ENCODE assay signal across 8 cellular contexts in the genomic region with DNA sequence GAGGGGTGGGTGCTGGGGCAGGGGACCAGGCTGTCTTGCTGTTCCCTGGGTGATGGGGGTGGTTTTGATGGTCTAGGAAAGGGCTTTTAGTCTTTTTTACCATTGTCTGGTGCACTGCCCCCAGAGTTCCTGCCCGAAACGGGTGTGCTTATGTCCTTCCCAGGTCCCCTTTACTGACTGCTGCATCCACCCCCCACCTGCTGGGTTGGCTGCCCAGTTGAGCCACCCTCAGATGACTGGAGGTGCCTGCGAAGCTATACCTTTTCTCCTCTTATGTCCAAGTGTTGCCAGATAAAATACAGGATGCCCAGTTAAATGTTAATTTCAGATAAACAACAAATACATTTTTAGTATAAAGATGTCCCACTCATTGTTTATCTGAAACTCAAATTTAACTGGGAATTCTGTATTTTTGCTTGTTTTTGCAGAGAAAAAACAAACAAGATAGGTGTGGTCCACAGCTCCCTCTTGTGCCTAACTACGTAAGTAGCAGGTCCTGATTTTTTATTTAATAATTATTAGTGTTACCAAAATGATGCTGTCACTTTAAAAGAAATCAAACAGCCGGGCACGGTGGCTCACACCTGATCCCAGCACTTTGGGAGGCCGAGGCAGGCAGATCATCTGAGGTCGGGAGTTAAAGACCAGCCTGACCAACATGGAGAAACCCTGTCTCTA. TPM values are rescaled to one million over a fixed set of nuclear protein-coding genes. Genes with fewer than 3 reads are reported as not detected.
DNase-seq lines count a peak whose midpoint lies in the region; ATAC-seq and TF ChIP-seq lines count a peak whose summit lies in the region.

No MANE protein-coding gene starts in this region.

- H3K4ac ChIP-seq in mesenchymal stem cell (ENCODE audit: low read depth in 1 of 2, low read length in 2 of 2) = no peak overlapping the region

- H2BK120ac ChIP-seq in mesenchymal stem cell (ENCODE audit: low read depth, low read length) = no peak overlapping the region

- H4K91ac ChIP-seq in mesenchymal stem cell (ENCODE audit: low read length) = no peak overlapping the region

- H3K14ac ChIP-seq in mesenchymal stem cell (ENCODE audit: low read length in 2 of 2) = no peak overlapping the region

- H2BK5ac ChIP-seq in mesenchymal stem cell (ENCODE audit: low read depth, low read length, poor library complexity, severe bottlenecking) = no peak overlapping the region

- intact Hi-C loops in MCF 10A (cut with micrococcal nuclease) = loop anchor here (1.0 to 10.0 kb wide), 4 partner anchors 63 to 345 kb away; a partner anchor contains a TSS

- H2BK15ac ChIP-seq in mesenchymal stem cell (ENCODE audit: low read depth, poor library complexity, severe bottlenecking) = no peak overlapping the region

- ATAC-seq in HG02763 (IDR thresholded peaks at IDR 0.05; ENCODE audit: unreplicated experiment) (no peak), GM18907 (IDR thresholded peaks at IDR 0.05; ENCODE audit: unreplicated experiment) (no peak), GM19395 (IDR thresholded peaks at IDR 0.05; ENCODE audit: unreplicated experiment) (no peak)

- H3K36me3 ChIP-seq in mesenchymal stem cell (ENCODE audit: control insufficient read depth in 1 of 2, insufficient read depth in 2 of 2, low read depth in 1 of 2, low read length in 2 of 2) = no peaks in the 10 kb centered on the region

- H3K27me3 ChIP-seq in mesenchymal stem cell (ENCODE audit: control insufficient read depth in 1 of 2, insufficient read depth in 1 of 2, low read length in 2 of 2) = peaks cover 27 to 46% of the 10 kb centered on the region in 2 experiments

- H3K27ac ChIP-seq in mesenchymal stem cell (ENCODE audit: low read length, poor library complexity, severe bottlenecking) = no peak overlapping the region

- POLR2A ChIA-PET in MCF 10A (lab: Yijun Ruan, JAX) = interaction anchor here (0.9 to 5.5 kb wide), 6 partner anchors 34 to 113 kb away, joined by 3 to 71 read pairs (median 7); a partner anchor contains a TSS

- peak; percentile 43 for TF ChIP-seq CTCF in HFF-Myc (IDR thresholded peaks at IDR 0.05; ENCODE audit: low read depth, low read length, missing control alignments)
- TF ChIP-seq CTCF in MCF 10A (IDR thresholded peaks at IDR 0.05; ENCODE audit: unreplicated experiment) = peak; percentile 54

- H3K23ac ChIP-seq in mesenchymal stem cell (ENCODE audit: low read length in 2 of 2) = peak overlapping the region in 1 of 2 experiments; percentile 9

- peaks cover 11% of the 10 kb centered on the region for H3K27me3 Mint-ChIP-seq in MCF 10A (ENCODE audit: insufficient read depth, unreplicated experiment)

- no peak overlapping the region for H3K18ac ChIP-seq in mesenchymal stem cell (ENCODE audit: low read depth in 1 of 2, low read length in 2 of 2)

- H4K8ac ChIP-seq in mesenchymal stem cell (ENCODE audit: low read length) = no peak overlapping the region

- H2BK12ac ChIP-seq in mesenchymal stem cell (ENCODE audit: low read length in 2 of 2) = no peak overlapping the region

- H2AFZ ChIP-seq in mesenchymal stem cell (ENCODE audit: low read depth, low read length) = no peak overlapping the region

- no TSS peak for BruUV-seq in MCF 10A (replicated peaks; lab: Mats Ljungman, UMichigan)

- no peak overlapping the region for H3K4me3 ChIP-seq in HFF-Myc (replicated peaks; ENCODE audit: low read depth, low read length)
- H3K4me3 ChIP-seq in mesenchymal stem cell (ENCODE audit: insufficient read depth in 1 of 2, low read depth in 1 of 2, low read length in 2 of 2) = no peak overlapping the region

- H2AK5ac ChIP-seq in mesenchymal stem cell (ENCODE audit: low read length, severe bottlenecking) = no peak overlapping the region

- WGBS in mesenchymal stem cell = 15% methylated on average over 7 of the region's 8 CpGs

- no peaks in the 10 kb centered on the region for H3K79me1 ChIP-seq in mesenchymal stem cell (replicated peaks; ENCODE audit: low read length, poor library complexity, severe bottlenecking)

- no peak overlapping the region for H3K4me2 ChIP-seq in mesenchymal stem cell (ENCODE audit: low read length, poor library complexity, severe bottlenecking)

- CTCF ChIA-PET in MCF 10A (lab: Yijun Ruan, JAX) = interaction anchor here (0.6 to 10.5 kb wide), 28 partner anchors 8 to 294 kb away, joined by 3 to 254 read pairs (median 5); no protein-coding TSS in a partner anchor

- H3K4me3 Mint-ChIP-seq in MCF 10A (ENCODE audit: unreplicated experiment) = no peak overlapping the region

- H3K4me1 Mint-ChIP-seq in MCF 10A (ENCODE audit: insufficient read depth, unreplicated experiment) = no peaks in the 10 kb centered on the region

- DNase-seq in AG20443 (ENCODE audit: low spot score) (peak; percentile 47), HFF-Myc (ENCODE audit: extremely low read depth, low read depth) (peak; percentile 17), MCF 10A (ENCODE audit: unreplicated experiment) (peak; percentile 38), mesenchymal stem cell (peak; percentile 48), NCI-H510A treated with DMSO at 0.1 percent for 48 hours (lab: John Stamatoyannopoulos, UW) (no peak)

- no peaks in the 10 kb centered on the region for H3K9me3 Mint-ChIP-seq in MCF 10A (ENCODE audit: unreplicated experiment)

- H3K4me1 ChIP-seq in mesenchymal stem cell (ENCODE audit: control insufficient read depth, insufficient read depth, low read depth, low read length) = no peaks in the 10 kb centered on the region

- no peaks in the 10 kb centered on the region for H3K36me3 Mint-ChIP-seq in MCF 10A (ENCODE audit: insufficient read depth, unreplicated experiment)

- H3K27ac Mint-ChIP-seq in MCF 10A (ENCODE audit: low read depth, unreplicated experiment) = no peak overlapping the region

- no peak overlapping the region for H3K9ac ChIP-seq in mesenchymal stem cell (ENCODE audit: low read length)

- peaks cover 10% of the 10 kb centered on the region for H3K9me3 ChIP-seq in mesenchymal stem cell (ENCODE audit: control insufficient read depth, low read length)

RNA-seq across cellular contexts. Expression of a gene that starts 6.1 kb away (rescaled TPM):
- total RNA-seq in MCF 10A (2022) = 19.0 and 20.0 TPM in 2 replicates
- 11.6 TPM for polyA plus RNA-seq in mesenchymal stem cell (2013, experiment 1 of 2)
- 11.5 TPM for polyA plus RNA-seq in mesenchymal stem cell (2013, experiment 2 of 2)

RNA-seq across cellular contexts. Expression of a gene that starts 6.3 kb away (rescaled TPM):
- total RNA-seq in MCF 10A (2022) = 10.1 and 11.5 TPM in 2 replicates
- 4.0 TPM for polyA plus RNA-seq in mesenchymal stem cell (2013, experiment 1 of 2)
- 5.2 TPM for polyA plus RNA-seq in mesenchymal stem cell (2013, experiment 2 of 2)

RNA-seq across cellular contexts. Expression of a gene that starts 32.7 kb away (rescaled TPM):
- total RNA-seq in MCF 10A (2022) = 55.1 and 62.2 TPM in 2 replicates
- 35.4 TPM for polyA plus RNA-seq in mesenchymal stem cell (2013, experiment 1 of 2)
- polyA plus RNA-seq in mesenchymal stem cell (2013, experiment 2 of 2) = 33.7 TPM
